In the genomic region with DNA sequence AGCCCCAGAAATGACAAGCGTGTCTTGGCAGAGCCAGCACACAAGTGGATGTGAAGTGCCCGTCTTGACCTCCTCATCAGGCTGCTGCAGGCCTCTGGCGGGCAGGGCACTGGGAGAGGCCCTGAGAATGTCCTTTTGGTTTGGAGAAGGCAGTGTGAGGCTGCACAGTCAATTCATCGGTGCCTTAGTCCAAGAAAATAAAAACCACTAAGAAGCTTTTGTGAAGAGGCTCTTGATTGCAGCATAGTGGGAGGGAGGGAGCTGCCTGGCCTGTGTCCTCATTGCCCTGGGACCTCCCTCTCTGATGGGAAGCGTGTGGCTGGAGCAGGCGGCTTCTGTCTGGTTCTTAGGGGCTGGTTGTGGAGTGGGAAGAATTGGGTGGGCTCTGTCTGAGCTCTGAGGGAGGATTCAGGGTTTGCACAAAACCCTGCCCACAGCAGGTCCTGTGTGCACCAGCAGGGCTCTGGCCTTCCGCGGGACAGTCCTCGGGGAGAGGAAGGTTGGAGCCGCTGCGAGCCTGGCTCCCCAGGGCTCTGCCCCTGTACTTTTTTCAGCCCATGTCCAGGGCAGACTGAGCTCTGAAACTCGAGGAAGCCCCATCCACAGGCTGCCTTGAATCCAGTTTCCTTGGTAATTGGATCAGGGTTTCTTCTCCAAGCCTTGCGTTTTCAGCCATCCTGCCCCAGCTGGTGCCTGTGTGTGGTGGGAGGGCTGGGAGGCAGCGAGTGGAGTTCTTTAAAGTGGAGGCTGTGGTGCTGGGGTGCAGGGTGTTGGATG, we compare ENCODE assay signal across 9 cellular contexts. TPM values are rescaled to one million over a fixed set of nuclear protein-coding genes. Genes with fewer than 3 reads are reported as not detected.
DNase-seq lines count a peak whose midpoint lies in the region; ATAC-seq and TF ChIP-seq lines count a peak whose summit lies in the region.
"Had no signal": no experiment of that assay in that cellular context is flagged by ENCODE, and none has a peak within 500 bp of the region (broad histone marks: within the 10 kb centered on the region; RNA-seq: fewer than 3 reads in every experiment).

No MANE protein-coding gene starts in this region.

- peaks cover 4% of the 10 kb centered on the region for H3K27me3 Mint-ChIP-seq in H9 (ENCODE audit: low read depth)

- H3K4me3 ChIP-seq in iPS-20b (ENCODE audit: low read length): no peak overlapping the region

- no peaks in the 10 kb centered on the region for H3K23me2 ChIP-seq in H9 (ENCODE audit: insufficient read length, low read depth, low read length, poor library complexity, severe bottlenecking)

- peak overlapping the region; percentile 68 for H3K14ac ChIP-seq in H9 (ENCODE audit: insufficient read depth, low read length)

- H3K36me3 ChIP-seq in iPS-20b (ENCODE audit: insufficient read depth, low read depth, low read length): no peaks in the 10 kb centered on the region

- no peak overlapping the region; a peak in 1 of 5 replicates for H3K4me3 Mint-ChIP-seq in H9
- no peak overlapping the region for H3K4me3 Mint-ChIP-seq in stimulated activated effector memory CD8-positive, alpha-beta T cell treated with anti-CD3 and anti-CD28 coated beads, Interleukin-12 subunit alpha, Interleukin-12 subunit beta, amount 100 ng/mL, for 72 hours
- H3K4me3 Mint-ChIP-seq: activated T-cell treated with anti-CD3 and anti-CD28 coated beads, Interleukin-2, amount 50 U/mL, for 4 hours had no signal

- no peak overlapping the region for H2BK120ac ChIP-seq in H9 (ENCODE audit: low read depth, low read length, poor library complexity, severe bottlenecking)

- H3K9ac ChIP-seq in H9 (ENCODE audit: extremely low read depth, insufficient read length, low read length) (no peak overlapping the region), iPS-20b (ENCODE audit: low read depth, low read length) (peak overlapping the region; percentile 42; the same call in 1 of the 2 replicates)

- H4K20me1 ChIP-seq in H9 (ENCODE audit: control insufficient read depth, insufficient read depth, insufficient read length): no peaks in the 10 kb centered on the region

- ATAC-seq in stimulated activated effector memory CD8-positive, alpha-beta T cell treated with anti-CD3 and anti-CD28 coated beads, Interleukin-12 subunit alpha, Interleukin-12 subunit beta, amount 100 ng/mL, for 72 hours: no peak
- ATAC-seq in HG03108 (IDR thresholded peaks at IDR 0.05; ENCODE audit: unreplicated experiment): no peak
- no peak for ATAC-seq in GM18498 (IDR thresholded peaks at IDR 0.05; ENCODE audit: unreplicated experiment)
- ATAC-seq: activated T-cell treated with anti-CD3 and anti-CD28 coated beads, Interleukin-2, amount 50 U/mL, for 4 hours had no signal

- no peak overlapping the region for H2AFZ ChIP-seq in H9 (ENCODE audit: low read length)

- no peak overlapping the region for H2BK5ac ChIP-seq in H9 (ENCODE audit: insufficient read length, low read length)

- H4K91ac ChIP-seq in H9 (ENCODE audit: insufficient read length, low read depth, low read length): peak overlapping the region; percentile 21

- H4K5ac ChIP-seq in H9 (ENCODE audit: insufficient read length, low read depth, low read length): no peak overlapping the region

- peak overlapping the region; percentile 34 to 95 (median 91); a peak in 4 of 7 replicates for H3K27ac Mint-ChIP-seq in H9
- H3K27ac Mint-ChIP-seq in stimulated activated effector memory CD8-positive, alpha-beta T cell treated with anti-CD3 and anti-CD28 coated beads, Interleukin-12 subunit alpha, Interleukin-12 subunit beta, amount 100 ng/mL, for 72 hours: peak overlapping the region; percentile 59

- H3K79me2 ChIP-seq in H9 (ENCODE audit: insufficient read depth, low read length): no peaks in the 10 kb centered on the region

- no peak overlapping the region for H3K23ac ChIP-seq in H9 (ENCODE audit: insufficient read length, low read depth, low read length)

- H2BK12ac ChIP-seq in H9 (ENCODE audit: insufficient read length, low read depth, low read length): no peak overlapping the region

- TF ChIP-seq CTCF in H9 (conservative IDR thresholded peaks at IDR 0.05): no peak

- H3K56ac ChIP-seq in H9 (ENCODE audit: insufficient read length, low read depth, low read length): no peak overlapping the region

- no peak overlapping the region for H2BK20ac ChIP-seq in H9 (ENCODE audit: low read depth, low read length, poor library complexity, severe bottlenecking)

- H2AK5ac ChIP-seq in H9 (ENCODE audit: insufficient read length, low read length): no peak overlapping the region

- H3K27ac ChIP-seq in H9 (ENCODE audit: insufficient read length, low read depth, low read length) (peak overlapping the region; percentile 17), angular gyrus (ENCODE audit: low read depth, low read length) (peak overlapping the region; percentile 58), iPS-20b (ENCODE audit: low read length) (no peak overlapping the region)

- H3K4me1 Mint-ChIP-seq in H9: peaks cover 41 to 45% of the 10 kb centered on the region in 2 experiments
- peaks cover 22% of the 10 kb centered on the region for H3K4me1 Mint-ChIP-seq in stimulated activated effector memory CD8-positive, alpha-beta T cell treated with anti-CD3 and anti-CD28 coated beads, Interleukin-12 subunit alpha, Interleukin-12 subunit beta, amount 100 ng/mL, for 72 hours

- H3K9me3 Mint-ChIP-seq in H9: no peaks in the 10 kb centered on the region
- no peaks in the 10 kb centered on the region for H3K9me3 Mint-ChIP-seq in stimulated activated effector memory CD8-positive, alpha-beta T cell treated with anti-CD3 and anti-CD28 coated beads, Interleukin-12 subunit alpha, Interleukin-12 subunit beta, amount 100 ng/mL, for 72 hours
- H3K9me3 Mint-ChIP-seq: activated T-cell treated with anti-CD3 and anti-CD28 coated beads, Interleukin-2, amount 50 U/mL, for 4 hours had no signal

- H4K8ac ChIP-seq in H9 (replicated peaks; ENCODE audit: insufficient read length, low read depth, low read length): no peak overlapping the region

- H3K9me3 ChIP-seq in H9 (ENCODE audit: control insufficient read depth, low read depth, low read length) (no peaks in the 10 kb centered on the region), iPS-20b (ENCODE audit: insufficient read depth, low read depth, low read length) (no peaks in the 10 kb centered on the region)

- H3K4me2 ChIP-seq in H9 (ENCODE audit: insufficient read depth, insufficient read length, low read length): peak overlapping the region; percentile 14

- peaks cover 9% of the 10 kb centered on the region; the same call in 1 of the 2 replicates for H3K4me1 ChIP-seq in H9 (ENCODE audit: insufficient read depth, low read length)
- peaks cover 24% of the 10 kb centered on the region for H3K4me1 ChIP-seq in iPS-20b (ENCODE audit: insufficient read depth, low read length)

- H3K36me3 Mint-ChIP-seq in H9 (ENCODE audit: insufficient read depth in 1 of 3, low read depth in 3 of 3): no peaks in the 10 kb centered on the region
- no peaks in the 10 kb centered on the region for H3K36me3 Mint-ChIP-seq in stimulated activated effector memory CD8-positive, alpha-beta T cell treated with anti-CD3 and anti-CD28 coated beads, Interleukin-12 subunit alpha, Interleukin-12 subunit beta, amount 100 ng/mL, for 72 hours

- H3T11ph ChIP-seq in H9 (ENCODE audit: low read length): peak overlapping the region; percentile 10

- H3K4ac ChIP-seq in H9 (ENCODE audit: low read depth, low read length): no peak overlapping the region

- H2BK15ac ChIP-seq in H9 (ENCODE audit: low read depth, low read length): no peak overlapping the region

- H3K27me3 ChIP-seq in H9 (ENCODE audit: insufficient read depth, low read length) (no peaks in the 10 kb centered on the region), iPS-20b (ENCODE audit: insufficient read depth, low read length) (no peaks in the 10 kb centered on the region)

- WGBS in H9 (ENCODE audit: extremely low coverage, insufficient read length, low lambda C conversion rate): no CpG with 5 or more reads among the region's 14 CpGs

- DNase-seq in H9: no peak
- DNase-seq in stimulated activated effector memory CD8-positive, alpha-beta T cell treated with anti-CD3 and anti-CD28 coated beads, Interleukin-12 subunit alpha, Interleukin-12 subunit beta, amount 100 ng/mL, for 72 hours (ENCODE audit: low spot score in 2 of 2): peak in 1 of 2 donors; percentile 38
- DNase-seq in activated CD4-positive, alpha-beta T cell treated with anti-CD3 and anti-CD28 coated beads, Interleukin-2, amount 50 U/mL, for 48 hours: no peak
- DNase-seq in COR-L47 (lab: John Stamatoyannopoulos, UW): no peak
- DNase-seq: activated T-cell treated with anti-CD3 and anti-CD28 coated beads, Interleukin-2, amount 50 U/mL, for 4 hours had no signal

- no peaks in the 10 kb centered on the region for H3K79me1 ChIP-seq in H9 (ENCODE audit: insufficient read depth, low read depth, low read length, poor library complexity, severe bottlenecking)

- peak overlapping the region; percentile 45 for H3K18ac ChIP-seq in H9 (ENCODE audit: insufficient read length, low read depth, low read length)

RNA-seq across cellular contexts. Expression of gene HRCT1, which starts 1.1 kb away (rescaled TPM):
- not detected in 2 replicates for total RNA-seq in H9 (2021)
- total RNA-seq: activated T-cell treated with anti-CD3 and anti-CD28 coated beads, Interleukin-2, amount 50 U/mL, for 4 hours had no signal

RNA-seq across cellular contexts. Expression of gene SPAAR, which starts 2.2 kb away (rescaled TPM):
- 0.26 TPM in 1 of 2 replicates, not detected in the other for total RNA-seq in H9 (2021)
- total RNA-seq: activated T-cell treated with anti-CD3 and anti-CD28 coated beads, Interleukin-2, amount 50 U/mL, for 4 hours had no signal

RNA-seq across cellular contexts. Expression of gene OR13J1, which starts 36.9 kb away (rescaled TPM):
- total RNA-seq in H9 (2021): not detected in 2 replicates
- total RNA-seq: activated T-cell treated with anti-CD3 and anti-CD28 coated beads, Interleukin-2, amount 50 U/mL, for 4 hours had no signal

RNA-seq across cellular contexts. Expression of gene OR2S2, which starts 50.8 kb away (rescaled TPM):
- not detected in 2 replicates for total RNA-seq in H9 (2021)
- total RNA-seq: activated T-cell treated with anti-CD3 and anti-CD28 coated beads, Interleukin-2, amount 50 U/mL, for 4 hours had no signal
